Comparison of ENCODE assay signal across 7 cellular contexts in genomic region chr2:64327510-64328414, GRCh38.
DNase-seq lines count a peak whose midpoint lies in the region; ATAC-seq and TF ChIP-seq lines count a peak whose summit lies in the region.

No MANE protein-coding gene starts in this region.

- POLR2A ChIA-PET in activated CD4-positive, alpha-beta memory T cell treated with anti-CD3 and anti-CD28 coated beads, Interleukin-2, amount 10 ng/mL, durations not matched to agents 7 days and 5 days (lab: Charles Lee), result interaction anchor here (0.6 to 4.7 kb wide), 20 partner anchors 10 to 739 kb away, joined by 3 to 57 read pairs (median 5); partner anchors contain the start of genes AFTPH, MDH1 and WDPCP

- peak; percentile 67 for TF ChIP-seq CTCF in GM12872 (IDR thresholded peaks at IDR 0.05; ENCODE audit: insufficient read depth, low read depth, low read length)

- H3K4me3 Mint-ChIP-seq in activated CD4-positive, alpha-beta memory T cell treated with anti-CD3 and anti-CD28 coated beads, Interleukin-2, amount 10 ng/mL, durations not matched to agents 7 days and 5 days, result peak overlapping the region; percentile 41
- peak overlapping the region; percentile 67 to 70 for H3K4me3 Mint-ChIP-seq in stimulated activated naive CD8-positive, alpha-beta T cell treated with anti-CD3 and anti-CD28 coated beads, Interleukin-15, amount 100 ng/mL, for 72 hours

- H3K4me1 Mint-ChIP-seq in activated CD4-positive, alpha-beta memory T cell treated with anti-CD3 and anti-CD28 coated beads, Interleukin-2, amount 10 ng/mL, durations not matched to agents 7 days and 5 days, result peaks cover 67% of the 10 kb centered on the region
- peaks cover 72% of the 10 kb centered on the region for H3K4me1 Mint-ChIP-seq in stimulated activated naive CD8-positive, alpha-beta T cell treated with anti-CD3 and anti-CD28 coated beads, Interleukin-15, amount 100 ng/mL, for 72 hours

- H3K9me3 Mint-ChIP-seq in activated CD4-positive, alpha-beta memory T cell treated with anti-CD3 and anti-CD28 coated beads, Interleukin-2, amount 10 ng/mL, durations not matched to agents 7 days and 5 days, result no peaks in the 10 kb centered on the region
- no peaks in the 10 kb centered on the region for H3K9me3 Mint-ChIP-seq in stimulated activated naive CD8-positive, alpha-beta T cell treated with anti-CD3 and anti-CD28 coated beads, Interleukin-15, amount 100 ng/mL, for 72 hours

- H3K9me3 ChIP-seq in effector memory CD4-positive, alpha-beta T cell (ENCODE audit: control insufficient read depth, low read length), result no peaks in the 10 kb centered on the region
- H3K9me3 ChIP-seq in muscle layer of duodenum (ENCODE audit: control insufficient read depth in 1 of 2, low read length in 2 of 2), result no peaks in the 10 kb centered on the region

- peak overlapping the region; percentile 60 for H3K27ac Mint-ChIP-seq in activated CD4-positive, alpha-beta memory T cell treated with anti-CD3 and anti-CD28 coated beads, Interleukin-2, amount 10 ng/mL, durations not matched to agents 7 days and 5 days
- peak overlapping the region; percentile 12 to 94 for H3K27ac Mint-ChIP-seq in stimulated activated naive CD8-positive, alpha-beta T cell treated with anti-CD3 and anti-CD28 coated beads, Interleukin-15, amount 100 ng/mL, for 72 hours

- H3K27me3 Mint-ChIP-seq in activated CD4-positive, alpha-beta memory T cell treated with anti-CD3 and anti-CD28 coated beads, Interleukin-2, amount 10 ng/mL, durations not matched to agents 7 days and 5 days, result peaks cover 17% of the 10 kb centered on the region
- H3K27me3 Mint-ChIP-seq in stimulated activated naive CD8-positive, alpha-beta T cell treated with anti-CD3 and anti-CD28 coated beads, Interleukin-15, amount 100 ng/mL, for 72 hours, result no peaks in the 10 kb centered on the region

- CTCF ChIA-PET in activated CD4-positive, alpha-beta memory T cell treated with anti-CD3 and anti-CD28 coated beads, Interleukin-2, amount 10 ng/mL, durations not matched to agents 7 days and 5 days (lab: Charles Lee), result interaction anchor here (0.7 to 9.0 kb wide), 36 partner anchors 9 to 635 kb away, joined by 3 to 243 read pairs (median 4); partner anchors contain the start of genes AFTPH and UGP2

- H3K4me3 ChIP-seq in effector memory CD4-positive, alpha-beta T cell (ENCODE audit: insufficient read depth, low read depth, low read length, poor library complexity, severe bottlenecking), result peak overlapping the region; percentile 8
- peak overlapping the region; percentile 39 to 42 for H3K4me3 ChIP-seq in muscle layer of duodenum (ENCODE audit: low read depth in 1 of 2, low read length in 2 of 2)

- peak; percentile 42 for ATAC-seq in stimulated activated naive CD8-positive, alpha-beta T cell treated with anti-CD3 and anti-CD28 coated beads, Interleukin-15, amount 100 ng/mL, for 72 hours

- peak; percentile 59 for DNase-seq in NCI-H146 (lab: John Stamatoyannopoulos, UW)
- peak; percentile 50 for DNase-seq in activated CD4-positive, alpha-beta memory T cell treated with anti-CD3 and anti-CD28 coated beads, Interleukin-2, amount 10 ng/mL, durations not matched to agents 7 days and 5 days
- no peak for DNase-seq in effector memory CD4-positive, alpha-beta T cell
- DNase-seq in stimulated activated naive CD8-positive, alpha-beta T cell treated with anti-CD3 and anti-CD28 coated beads, Interleukin-15, amount 100 ng/mL, for 72 hours, result peak; percentile 62 to 65
- DNase-seq in NCI-H2171 (lab: John Stamatoyannopoulos, UW), result no peak

- H3K4me1 ChIP-seq in effector memory CD4-positive, alpha-beta T cell (ENCODE audit: control insufficient read depth, insufficient read depth, low read length, poor library complexity, severe bottlenecking), result peaks cover 29% of the 10 kb centered on the region
- H3K4me1 ChIP-seq in muscle layer of duodenum (ENCODE audit: control insufficient read depth in 1 of 2, insufficient read depth in 2 of 2, low read length in 2 of 2), result peaks cover 21 to 26% of the 10 kb centered on the region in 2 donors

- H3K36me3 Mint-ChIP-seq in activated CD4-positive, alpha-beta memory T cell treated with anti-CD3 and anti-CD28 coated beads, Interleukin-2, amount 10 ng/mL, durations not matched to agents 7 days and 5 days (ENCODE audit: low read depth), result no peaks in the 10 kb centered on the region

- H3K27me3 ChIP-seq in effector memory CD4-positive, alpha-beta T cell (replicated peaks; ENCODE audit: control insufficient read depth, insufficient read depth, low read length, poor library complexity, severe bottlenecking), result no peaks in the 10 kb centered on the region
- H3K27me3 ChIP-seq in muscle layer of duodenum (ENCODE audit: low read depth, low read length), result no peaks in the 10 kb centered on the region

- no peaks in the 10 kb centered on the region for H3K36me3 ChIP-seq in effector memory CD4-positive, alpha-beta T cell (ENCODE audit: control insufficient read depth, insufficient read depth, low read length)
- H3K36me3 ChIP-seq in muscle layer of duodenum (ENCODE audit: control insufficient read depth in 1 of 2, insufficient read depth in 2 of 2, low read length in 2 of 2), result no peaks in the 10 kb centered on the region

- peak overlapping the region; percentile 49 for H3K27ac ChIP-seq in effector memory CD4-positive, alpha-beta T cell (ENCODE audit: insufficient read depth, low read length, poor library complexity, severe bottlenecking)
- peak overlapping the region; percentile 35 for H3K27ac ChIP-seq in muscle layer of duodenum (ENCODE audit: low read length)

Comparison
In these comparisons a context has a peak if more than half of its experiments do, and no peak if none do; other contexts are left out.
1. DNase-seq: peak in NCI-H146 (single experiment), activated CD4-positive, alpha-beta memory T cell treated with anti-CD3 and anti-CD28 coated beads, Interleukin-2, amount 10 ng/mL, durations not matched to agents 7 days and 5 days (single experiment) and stimulated activated naive CD8-positive, alpha-beta T cell treated with anti-CD3 and anti-CD28 coated beads, Interleukin-15, amount 100 ng/mL, for 72 hours (2 of 2); none in effector memory CD4-positive, alpha-beta T cell (0 of 3) and NCI-H2171 (single experiment).